ENCODE assay signal across 17 cellular contexts in the genomic region with DNA sequence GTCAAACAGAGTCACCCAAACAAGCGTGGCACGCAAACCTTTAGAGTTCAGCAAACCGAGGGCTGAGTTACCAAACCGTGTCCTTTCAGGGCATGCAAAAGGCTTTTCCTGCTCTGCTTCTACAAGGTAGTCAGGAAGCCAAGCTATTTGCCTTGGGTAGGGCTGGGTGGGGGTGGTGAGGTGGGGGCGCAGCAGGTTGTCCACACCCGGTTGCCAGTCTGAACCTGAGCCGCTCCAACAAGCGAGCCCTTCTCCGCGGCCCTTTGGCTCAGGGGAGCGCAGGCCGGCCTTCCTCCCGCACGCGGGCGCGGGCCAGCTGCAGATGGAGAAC. TPM values are rescaled to one million over a fixed set of nuclear protein-coding genes. Genes with fewer than 3 reads are reported as not detected.
DNase-seq lines count a peak whose midpoint lies in the region; ATAC-seq and TF ChIP-seq lines count a peak whose summit lies in the region.
"Had no signal": no experiment of that assay in that cellular context is flagged by ENCODE, and none has a peak within 500 bp of the region (broad histone marks: within the 10 kb centered on the region; RNA-seq: fewer than 3 reads in every experiment).

No MANE protein-coding gene starts in this region.

- no peak for TF ChIP-seq CTCF in WTC11 (IDR thresholded peaks at IDR 0.05)
- TF ChIP-seq CTCF in retinal pigment epithelial cell (conservative IDR thresholded peaks at IDR 0.05; ENCODE audit: low read depth, low read length) = no peak

- WGBS in iPS DF 6.9 (ENCODE audit: insufficient coverage, insufficient read length) = no CpG with 5 or more reads among the region's 17 CpGs

- no peak overlapping the region for H3K27ac Mint-ChIP-seq in WTC11

- ATAC-seq in GM19395 (IDR thresholded peaks at IDR 0.05; ENCODE audit: unreplicated experiment) = peak; percentile 10
- ATAC-seq in WTC11 = no peak

- peak overlapping the region; percentile 56 for H3K4me3 Mint-ChIP-seq in WTC11

- no peaks in the 10 kb centered on the region for H3K36me3 ChIP-seq in iPS DF 6.9 (ENCODE audit: control insufficient read depth, insufficient read depth, low read length)
- H3K36me3 ChIP-seq: esophagus muscularis mucosa had no signal

- POLR2A ChIA-PET in WTC11 (lab: Charles Lee) = no interaction called here

- DNase-seq in WTC11 (ENCODE audit: low spot score) (no peak), iPS DF 6.9 (ENCODE audit: low read depth, low spot score) (no peak), retinal pigment epithelial cell (ENCODE audit: low read depth) (no peak), T-helper 1 cell (no peak), posterior cingulate gyrus (no peak), HT-29 (ENCODE audit: low spot score) (no peak)
- DNase-seq: activated naive CD4-positive, alpha-beta T cell treated with anti-CD3 and anti-CD28 coated beads, Interleukin-2, amount 50 U/mL, for 16 hours; cerebellar nuclear complex; NCI-H2081; NCI-H748 treated with DMSO at 0.1 percent for 48 hours; stimulated activated CD4-positive, alpha-beta T cell treated with anti-CD3 and anti-CD28 coated beads, Interleukin-12 subunit alpha, Interleukin-12 subunit beta, amount 100 ng/mL, for 4 hours had no signal

- peaks cover 48% of the 10 kb centered on the region for H3K4me1 Mint-ChIP-seq in WTC11

- H3K9me3 ChIP-seq in iPS DF 6.9 (ENCODE audit: control insufficient read depth, insufficient read depth, low read length) = no peaks in the 10 kb centered on the region
- H3K9me3 ChIP-seq: esophagus muscularis mucosa had no signal

- no peak overlapping the region for H3K27ac ChIP-seq in iPS DF 6.9 (ENCODE audit: low read length)
- H3K27ac ChIP-seq: esophagus muscularis mucosa had no signal

- no peaks in the 10 kb centered on the region for H3K9me3 Mint-ChIP-seq in WTC11

- peaks cover 7% of the 10 kb centered on the region; the same call in 1 of the 2 replicates for H3K27me3 Mint-ChIP-seq in WTC11 (ENCODE audit: low read depth)

- peaks cover 3% of the 10 kb centered on the region; the same call in 1 of the 2 replicates for H3K4me1 ChIP-seq in iPS DF 6.9 (ENCODE audit: control insufficient read depth, insufficient read depth, low read length)

- intact Hi-C loops in posterior cingulate gyrus (cut with DNase I) = no loop called here

- H3K27me3 ChIP-seq in iPS DF 6.9 (ENCODE audit: control insufficient read depth, insufficient read depth, low read length) = no peaks in the 10 kb centered on the region

- CTCF ChIA-PET in WTC11 (lab: Charles Lee) = interaction anchor here (0.6 to 2.8 kb wide), 27 partner anchors 9 to 765 kb away, joined by 3 to 31 read pairs (median 4); partner anchors contain the start of gene DZIP1

- H3K4me3 ChIP-seq in iPS DF 6.9 (ENCODE audit: low read length) (peak overlapping the region; percentile 22; the same call in 1 of the 2 replicates), retinal pigment epithelial cell (ENCODE audit: low read length) (peak overlapping the region; percentile 23)
- H3K4me3 ChIP-seq: lung had no signal

- H3K36me3 Mint-ChIP-seq in WTC11 = no peaks in the 10 kb centered on the region; the same call in 1 of the 2 replicates

TF ChIP-seq in WTC11, 78 proteins besides CTCF, POLR2A, EP300 and RAD21 (continues in another document):
- TF ChIP-seq SP1 (CRISPR knock-in tag; conservative IDR thresholded peaks at IDR 0.05) = no peak
- TF ChIP-seq ZNF671 (CRISPR knock-in tag; IDR thresholded peaks at IDR 0.05) = no peak
- TF ChIP-seq SMAD4 (CRISPR knock-in tag; IDR thresholded peaks at IDR 0.05) = no peak
- TF ChIP-seq, protein P1, sequence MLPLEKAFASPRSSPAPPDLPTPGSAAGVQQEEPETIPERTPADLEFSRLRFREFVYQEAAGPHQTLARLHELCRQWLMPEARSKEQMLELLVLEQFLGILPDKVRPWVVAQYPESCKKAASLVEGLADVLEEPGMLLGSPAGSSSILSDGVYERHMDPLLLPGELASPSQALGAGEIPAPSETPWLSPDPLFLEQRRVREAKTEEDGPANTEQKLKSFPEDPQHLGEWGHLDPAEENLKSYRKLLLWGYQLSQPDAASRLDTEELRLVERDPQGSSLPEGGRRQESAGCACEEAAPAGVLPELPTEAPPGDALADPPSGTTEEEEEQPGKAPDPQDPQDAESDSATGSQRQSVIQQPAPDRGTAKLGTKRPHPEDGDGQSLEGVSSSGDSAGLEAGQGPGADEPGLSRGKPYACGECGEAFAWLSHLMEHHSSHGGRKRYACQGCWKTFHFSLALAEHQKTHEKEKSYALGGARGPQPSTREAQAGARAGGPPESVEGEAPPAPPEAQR (CRISPR knock-in tag; IDR thresholded peaks at IDR 0.05) = no peak
- TF ChIP-seq, protein P2, sequence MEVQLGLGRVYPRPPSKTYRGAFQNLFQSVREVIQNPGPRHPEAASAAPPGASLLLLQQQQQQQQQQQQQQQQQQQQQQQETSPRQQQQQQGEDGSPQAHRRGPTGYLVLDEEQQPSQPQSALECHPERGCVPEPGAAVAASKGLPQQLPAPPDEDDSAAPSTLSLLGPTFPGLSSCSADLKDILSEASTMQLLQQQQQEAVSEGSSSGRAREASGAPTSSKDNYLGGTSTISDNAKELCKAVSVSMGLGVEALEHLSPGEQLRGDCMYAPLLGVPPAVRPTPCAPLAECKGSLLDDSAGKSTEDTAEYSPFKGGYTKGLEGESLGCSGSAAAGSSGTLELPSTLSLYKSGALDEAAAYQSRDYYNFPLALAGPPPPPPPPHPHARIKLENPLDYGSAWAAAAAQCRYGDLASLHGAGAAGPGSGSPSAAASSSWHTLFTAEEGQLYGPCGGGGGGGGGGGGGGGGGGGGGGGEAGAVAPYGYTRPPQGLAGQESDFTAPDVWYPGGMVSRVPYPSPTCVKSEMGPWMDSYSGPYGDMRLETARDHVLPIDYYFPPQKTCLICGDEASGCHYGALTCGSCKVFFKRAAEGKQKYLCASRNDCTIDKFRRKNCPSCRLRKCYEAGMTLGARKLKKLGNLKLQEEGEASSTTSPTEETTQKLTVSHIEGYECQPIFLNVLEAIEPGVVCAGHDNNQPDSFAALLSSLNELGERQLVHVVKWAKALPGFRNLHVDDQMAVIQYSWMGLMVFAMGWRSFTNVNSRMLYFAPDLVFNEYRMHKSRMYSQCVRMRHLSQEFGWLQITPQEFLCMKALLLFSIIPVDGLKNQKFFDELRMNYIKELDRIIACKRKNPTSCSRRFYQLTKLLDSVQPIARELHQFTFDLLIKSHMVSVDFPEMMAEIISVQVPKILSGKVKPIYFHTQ (CRISPR knock-in tag; IDR thresholded peaks at IDR 0.05) = no peak
- TF ChIP-seq ESRRA (CRISPR knock-in tag; IDR thresholded peaks at IDR 0.05; ENCODE audit: borderline replicate concordance) = no peak
- TF ChIP-seq NR1H2 (CRISPR knock-in tag; IDR thresholded peaks at IDR 0.05) = no peak
- no peak for TF ChIP-seq NFATC4 (CRISPR knock-in tag; IDR thresholded peaks at IDR 0.05)
- 0 out of 2 replicates have a peak, but pooled peaks have one; percentile 32 for TF ChIP-seq TP53 (CRISPR knock-in tag; IDR thresholded peaks at IDR 0.05)
- TF ChIP-seq, protein P3, sequence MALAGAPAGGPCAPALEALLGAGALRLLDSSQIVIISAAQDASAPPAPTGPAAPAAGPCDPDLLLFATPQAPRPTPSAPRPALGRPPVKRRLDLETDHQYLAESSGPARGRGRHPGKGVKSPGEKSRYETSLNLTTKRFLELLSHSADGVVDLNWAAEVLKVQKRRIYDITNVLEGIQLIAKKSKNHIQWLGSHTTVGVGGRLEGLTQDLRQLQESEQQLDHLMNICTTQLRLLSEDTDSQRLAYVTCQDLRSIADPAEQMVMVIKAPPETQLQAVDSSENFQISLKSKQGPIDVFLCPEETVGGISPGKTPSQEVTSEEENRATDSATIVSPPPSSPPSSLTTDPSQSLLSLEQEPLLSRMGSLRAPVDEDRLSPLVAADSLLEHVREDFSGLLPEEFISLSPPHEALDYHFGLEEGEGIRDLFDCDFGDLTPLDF (CRISPR knock-in tag; IDR thresholded peaks at IDR 0.05) = no peak
- TF ChIP-seq, protein P4, sequence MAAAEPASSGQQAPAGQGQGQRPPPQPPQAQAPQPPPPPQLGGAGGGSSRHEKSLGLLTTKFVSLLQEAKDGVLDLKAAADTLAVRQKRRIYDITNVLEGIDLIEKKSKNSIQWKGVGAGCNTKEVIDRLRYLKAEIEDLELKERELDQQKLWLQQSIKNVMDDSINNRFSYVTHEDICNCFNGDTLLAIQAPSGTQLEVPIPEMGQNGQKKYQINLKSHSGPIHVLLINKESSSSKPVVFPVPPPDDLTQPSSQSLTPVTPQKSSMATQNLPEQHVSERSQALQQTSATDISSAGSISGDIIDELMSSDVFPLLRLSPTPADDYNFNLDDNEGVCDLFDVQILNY (CRISPR knock-in tag; IDR thresholded peaks at IDR 0.05) = no peak
- no peak for TF ChIP-seq CBFB (CRISPR knock-in tag; IDR thresholded peaks at IDR 0.05; ENCODE audit: low read depth)
- TF ChIP-seq ZNF425 (CRISPR knock-in tag; conservative IDR thresholded peaks at IDR 0.05) = no peak

RNA-seq across cellular contexts. Expression of gene CLDN10, which starts 0.3 kb away (rescaled TPM):
- 24.7 to 29.6 TPM (median 29.5 TPM) in 3 replicates for total RNA-seq in WTC11 (2021)
- not detected in 2 replicates for total RNA-seq in HT-29 (2014; rRNA removed; shearing (Covaris generic))
- total RNA-seq: MCF 10A; osteoblast; T-helper 1 cell treated with Interleukin-12 subunit alpha and Interleukin-12 subunit beta and Interleukin-4 antibody, amounts not matched to agents 30 ng/mL and 1 ng/mL, for 36 hours had no signal

Comparison
In these comparisons a context has a peak if more than half of its experiments do, and no peak if none do; other contexts are left out.
1. RNA of gene CLDN10, which starts 0.3 kb away (total RNA-seq): 24.7 to 29.6 TPM in WTC11; not detected in HT-29; every median in the first group is over 10 times any median in the second.